In the genomic region with DNA sequence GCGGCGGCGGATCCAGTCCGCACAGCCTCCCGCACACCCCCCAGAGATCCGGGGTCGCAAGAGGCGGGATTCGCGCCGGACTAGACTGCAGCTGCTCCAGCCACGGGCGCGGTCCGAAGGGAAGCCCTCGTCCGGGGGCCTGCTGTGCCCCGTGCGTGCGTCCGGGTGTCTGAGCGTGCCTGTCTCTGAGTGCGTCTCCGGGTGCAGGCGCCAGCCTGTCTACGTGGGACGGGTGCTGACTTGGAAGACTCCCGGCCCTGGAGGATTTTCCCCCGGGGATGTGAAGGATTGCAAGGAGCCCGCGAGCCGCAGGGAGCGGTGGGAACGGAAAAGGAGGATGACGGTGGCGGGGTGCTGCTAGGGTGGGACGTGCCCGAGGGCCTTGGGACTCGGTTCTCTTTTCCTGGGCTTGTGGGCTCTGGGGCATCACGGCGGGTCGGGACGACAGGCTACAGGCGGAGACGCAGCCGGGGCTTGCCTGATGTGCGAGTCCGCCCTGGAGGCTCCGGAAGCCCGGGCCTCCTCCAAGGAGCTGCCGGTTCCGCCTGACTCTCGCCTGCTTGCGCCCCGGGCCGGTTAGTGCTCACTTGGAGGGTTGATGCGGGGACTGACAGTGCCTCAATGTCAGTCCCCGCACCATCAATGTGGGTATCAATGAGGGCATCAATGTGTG, we compare ENCODE assay signal across 12 cellular contexts. TPM values are rescaled to one million over a fixed set of nuclear protein-coding genes. Genes with fewer than 3 reads are reported as not detected.
A peak's percentile ranks its signal among the peaks of the same experiment; 100 is the strongest.
DNase-seq lines count a peak whose midpoint lies in the region; ATAC-seq, FAIRE-seq and TF ChIP-seq lines count a peak whose summit lies in the region.
"Had no signal": no experiment of that assay in that cellular context is flagged by ENCODE, and none has a peak within 500 bp of the region (broad histone marks: within the 10 kb centered on the region; RNA-seq: fewer than 3 reads in every experiment).

No MANE protein-coding gene starts in this region.

- DNase-seq in GM03348 (ENCODE audit: low spot score) = peak; percentile 47
- DNase-seq in choroid plexus epithelial cell (ENCODE audit: low read depth) = peak; percentile 39
- DNase-seq in kidney = peak; percentile 80
- DNase-seq in skeletal muscle cell (ENCODE audit: low read depth) = no peak
- no peak for DNase-seq in activated CD8-positive, alpha-beta memory T cell treated with anti-CD3 and anti-CD28 coated beads for 24 hours
- no peak for DNase-seq in GOT3 (lab: John Stamatoyannopoulos, UW)
- DNase-seq in NCI-H2196 (lab: John Stamatoyannopoulos, UW; ENCODE audit: unreplicated experiment) = no peak
- DNase-seq: DMS79 treated with DMSO at 0.1 percent for 48 hours; naive thymus-derived CD8-positive, alpha-beta T cell; NCI-H446; stimulated activated CD8-positive, alpha-beta memory T cell treated with anti-CD3 and anti-CD28 coated beads, Interleukin-4, amount 100 ng/mL, for 48 hours had no signal

- TF ChIP-seq CTCF in choroid plexus epithelial cell (conservative IDR thresholded peaks at IDR 0.05; ENCODE audit: low read depth, low read length) (no peak), kidney (IDR thresholded peaks at IDR 0.05; ENCODE audit: borderline replicate concordance, extremely low read depth, insufficient read depth) (no peak)

- no peaks in the 10 kb centered on the region for H3K9me3 ChIP-seq in kidney (ENCODE audit: control insufficient read depth in 1 of 2, low read length in 2 of 2)

- no peak for FAIRE-seq in kidney (lab: Jason Lieb, UNC)

- H3K4me3 ChIP-seq in choroid plexus epithelial cell (ENCODE audit: low read depth, low read length) (peak overlapping the region; percentile 50), kidney (ENCODE audit: low read length in 2 of 2) (peak overlapping the region in 1 of 2 donors; percentile 32), skeletal muscle cell (ENCODE audit: low read depth, low read length) (peak overlapping the region; percentile 20)

- ATAC-seq in GM21526 (IDR thresholded peaks at IDR 0.05; ENCODE audit: low FRiP score, unreplicated experiment) = no peak
- ATAC-seq: naive thymus-derived CD8-positive, alpha-beta T cell had no signal

- no peaks in the 10 kb centered on the region for H3K36me3 ChIP-seq in kidney (ENCODE audit: control insufficient read depth in 1 of 2, insufficient read depth in 2 of 2, low read length in 2 of 2)

- no peak overlapping the region for H3K9ac ChIP-seq in kidney (ENCODE audit: low read length in 2 of 2)

- peak overlapping the region; percentile 3 to 22 for H3K27ac ChIP-seq in kidney (ENCODE audit: low read depth in 2 of 2, low read length in 2 of 2)

- H3K4me1 ChIP-seq in kidney (ENCODE audit: control insufficient read depth in 1 of 2, insufficient read depth in 1 of 2, low read depth in 1 of 2, low read length in 2 of 2) = peaks cover 0 to 5% of the 10 kb centered on the region in 2 donors

- intact Hi-C loops in kidney (cut with DNase I) = no loop called here

RNA-seq across cellular contexts. Expression of a gene that starts 5.7 kb away (rescaled TPM):
- 39.6 TPM for total RNA-seq in kidney
- 10.4 TPM for polyA plus RNA-seq in kidney (ENCODE audit: insufficient read depth, low read depth, low replicate concordance)

Comparison
In these comparisons a context has a peak if more than half of its experiments do, and no peak if none do; other contexts are left out.
1. DNase-seq: peak in GM03348 (single experiment), choroid plexus epithelial cell (single experiment) and kidney (single experiment); none in skeletal muscle cell (single experiment), activated CD8-positive, alpha-beta memory T cell treated with anti-CD3 and anti-CD28 coated beads for 24 hours (single experiment), GOT3 (single experiment) and NCI-H2196 (single experiment).